Comparison of ENCODE assay signal across 25 cellular contexts in the genomic region with DNA sequence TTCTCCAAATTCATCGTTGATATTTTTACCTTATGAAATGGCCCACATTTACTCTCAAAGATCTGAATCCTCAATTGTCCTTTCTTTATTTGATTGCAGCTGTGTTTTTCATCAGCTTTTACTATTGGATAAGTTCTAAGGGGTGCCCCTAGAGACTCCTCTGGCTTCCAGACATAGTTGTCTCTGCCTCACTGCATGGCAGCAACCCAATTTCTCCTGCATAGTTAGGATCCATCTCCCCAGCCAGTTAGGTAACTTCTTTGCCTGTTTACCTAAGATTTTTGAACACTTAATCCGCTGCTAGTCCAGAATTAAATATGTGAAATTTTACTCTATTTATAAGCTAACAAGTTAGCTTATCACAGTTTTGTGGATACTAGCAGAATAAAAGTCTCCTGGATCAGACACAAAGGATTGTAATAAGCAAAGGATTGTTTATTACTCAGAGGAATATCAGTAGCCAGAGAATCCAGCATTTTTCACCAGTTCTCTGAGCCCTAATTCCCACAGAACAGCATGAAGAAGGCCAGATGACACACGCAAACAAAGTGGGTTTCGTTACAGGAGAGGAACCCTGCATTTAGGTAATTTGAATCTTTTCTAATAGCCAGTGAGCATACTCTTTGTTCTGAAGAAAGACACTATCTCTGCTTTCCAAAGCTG.
A peak's percentile ranks its signal among the peaks of the same experiment; 100 is the strongest.
DNase-seq lines count a peak whose midpoint lies in the region; ATAC-seq, FAIRE-seq and TF ChIP-seq lines count a peak whose summit lies in the region.
"Had no signal": no experiment of that assay in that cellular context is flagged by ENCODE, and none has a peak within 500 bp of the region (broad histone marks: within the 10 kb centered on the region; RNA-seq: fewer than 3 reads in every experiment).

No MANE protein-coding gene starts in this region.

- no peaks in the 10 kb centered on the region for H3K9me3 ChIP-seq in GM23248 (ENCODE audit: low read depth)
- H3K9me3 ChIP-seq in heart right ventricle, result no peaks in the 10 kb centered on the region
- no peaks in the 10 kb centered on the region for H3K9me3 ChIP-seq in T-helper 17 cell (ENCODE audit: control insufficient read depth, low read length, poor library complexity, severe bottlenecking)
- no peaks in the 10 kb centered on the region for H3K9me3 ChIP-seq in small intestine (ENCODE audit: control insufficient read depth, low read depth)
- H3K9me3 ChIP-seq: adrenal gland, colonic mucosa, upper lobe of left lung had no signal

- H3F3A ChIP-seq in GM23248 (ENCODE audit: insufficient read depth), result peaks cover 13% of the 10 kb centered on the region

- H3K27me3 ChIP-seq in GM23248 (replicated peaks; ENCODE audit: insufficient read depth), result no peaks in the 10 kb centered on the region
- H3K27me3 ChIP-seq in heart right ventricle, result no peaks in the 10 kb centered on the region
- no peaks in the 10 kb centered on the region for H3K27me3 ChIP-seq in small intestine (ENCODE audit: control insufficient read depth in 2 of 2, insufficient read depth in 2 of 2, low read length in 2 of 2)
- H3K27me3 ChIP-seq: adrenal gland, colonic mucosa, upper lobe of left lung had no signal

- ATAC-seq in heart right ventricle (peak in 6 of 8 donors; percentile 42 to 77 (median 54)), sciatic nerve (peak; percentile 90), T-helper 17 cell (no peak), HG03432 (IDR thresholded peaks at IDR 0.05; ENCODE audit: unreplicated experiment) (no peak)
- ATAC-seq: activated T-cell treated with anti-CD3 and anti-CD28 coated beads, Interleukin-2, amount 50 U/mL, for 4 hours; HCT116; natural killer cell had no signal

- H3K27ac ChIP-seq in GM23248 (no peak overlapping the region), heart right ventricle (no peak overlapping the region), small intestine (ENCODE audit: low read depth in 1 of 2, low read length in 1 of 2) (no peak overlapping the region)
- H3K27ac ChIP-seq: adrenal gland, C4-2B, colonic mucosa, KMS-11, PC-9, upper lobe of left lung had no signal

- no peak overlapping the region for H3K27ac Mint-ChIP-seq in T-helper 17 cell
- H3K27ac Mint-ChIP-seq: activated CD4-positive, alpha-beta T cell treated with anti-CD3 and anti-CD28 coated beads, Interleukin-2, amount 10 ng/mL, durations not matched to agents 24 days and 14 days; natural killer cell had no signal

- no peak overlapping the region for H3K4me2 ChIP-seq in GM23248 (ENCODE audit: unreplicated experiment)
- H3K4me2 ChIP-seq: KMS-11, PC-9 had no signal

- no peak overlapping the region for H3K9ac ChIP-seq in GM23248
- H3K9ac ChIP-seq: KMS-11 had no signal

- TF ChIP-seq CTCF in cardiac fibroblast (IDR thresholded peaks at IDR 0.05; ENCODE audit: low read depth, low read length), result no peak
- TF ChIP-seq CTCF in heart right ventricle (IDR thresholded peaks at IDR 0.05), result no peak
- TF ChIP-seq CTCF in GM10266 (IDR thresholded peaks at IDR 0.05; ENCODE audit: control insufficient read depth, insufficient read depth, low read depth, missing control alignments), result no peak

- H3K4me1 ChIP-seq in GM23248 (ENCODE audit: insufficient read depth) (peaks cover 24% of the 10 kb centered on the region), heart right ventricle (peaks cover 0 to 9% (median 0%) of the 10 kb centered on the region in 9 donors), small intestine (ENCODE audit: control insufficient read depth in 2 of 2, insufficient read depth in 1 of 2, low read depth in 1 of 2, low read length in 1 of 2) (no peaks in the 10 kb centered on the region)
- H3K4me1 ChIP-seq: adrenal gland, colonic mucosa, upper lobe of left lung had no signal

- in situ Hi-C loops in GM23248 (cut with MboI), result no loop called here

- WGBS in GM23248 (ENCODE audit: low coverage in 1 of 2, low lambda C conversion rate in 2 of 2, missing lambda C conversion rate in 2 of 2), 2 experiments, result 83 to 86% methylated on average over 4 of the region's 4 CpGs
- 63 to 65% methylated on average over 4 of the region's 4 CpGs for WGBS in heart right ventricle, 2 donors
- 76 to 88% (median 80%) methylated on average over 4 of the region's 4 CpGs for WGBS in small intestine, 3 donors

- no peaks in the 10 kb centered on the region for H3K9me2 ChIP-seq in GM23248 (ENCODE audit: insufficient read depth)

- H3K4me3 ChIP-seq in GM23248 (no peak overlapping the region), cardiac fibroblast (replicated peaks in 1 of 2; ENCODE audit: low read depth in 2 of 2, low read length in 2 of 2) (no peak overlapping the region), heart right ventricle (no peak overlapping the region), small intestine (ENCODE audit: low read depth in 1 of 2, low read length in 2 of 2) (no peak overlapping the region)
- H3K4me3 ChIP-seq: adrenal gland, colonic mucosa, PC-9, upper lobe of left lung had no signal

- H3K36me3 ChIP-seq in GM23248 (ENCODE audit: low read depth) (no peaks in the 10 kb centered on the region), heart right ventricle (no peaks in the 10 kb centered on the region), small intestine (ENCODE audit: control insufficient read depth in 2 of 2, insufficient read depth in 2 of 2, low read length in 2 of 2) (no peaks in the 10 kb centered on the region)
- H3K36me3 ChIP-seq: adrenal gland, colonic mucosa, upper lobe of left lung had no signal

- no peaks in the 10 kb centered on the region for H4K20me1 ChIP-seq in GM23248 (ENCODE audit: insufficient read depth)

- intact Hi-C loops in heart right ventricle (cut with DNase I) (no loop called here), sciatic nerve (cut with DNase I) (no loop called here)

- DNase-seq in GM23248 (peak; percentile 63), cardiac fibroblast (ENCODE audit: low read depth in 2 of 2) (peak; percentile 72 to 85), heart right ventricle (no peak), sciatic nerve (ENCODE audit: low spot score) (no peak), T-helper 17 cell (no peak), GM10266 (ENCODE audit: extremely low spot score) (no peak), small intestine (no peak)
- DNase-seq: activated CD4-positive, alpha-beta T cell treated with anti-CD3 and anti-CD28 coated beads, Interleukin-2, amount 10 ng/mL, durations not matched to agents 24 days and 14 days; activated T-cell treated with anti-CD3 and anti-CD28 coated beads, Interleukin-2, amount 50 U/mL, for 4 hours; adrenal gland; colonic mucosa; DND-41; natural killer cell; NCI-H1436; NCI-H524; NK-92 treated with Interleukin-12 subunit alpha and Interleukin-12 subunit beta, amount 100 ng/mL, for 24 hours; PC-9; SHP77; stimulated activated CD4-positive, alpha-beta T cell treated with anti-CD3 and anti-CD28 coated beads, Interleukin-2, amount 100 ng/mL, for 48 hours; upper lobe of left lung had no signal

- no peak for FAIRE-seq in small intestine (lab: Jason Lieb, UNC)
- FAIRE-seq: GM18507 had no signal

- no peak overlapping the region for H2AFZ ChIP-seq in GM23248
- H2AFZ ChIP-seq: PC-9 had no signal

- no peaks in the 10 kb centered on the region for H3K79me2 ChIP-seq in GM23248 (ENCODE audit: insufficient read depth)

- no peaks in the 10 kb centered on the region for H3K36me3 Mint-ChIP-seq in T-helper 17 cell (ENCODE audit: low read depth)
- H3K36me3 Mint-ChIP-seq: natural killer cell had no signal

- no peak overlapping the region for H3K4me3 Mint-ChIP-seq in T-helper 17 cell
- H3K4me3 Mint-ChIP-seq: activated CD4-positive, alpha-beta T cell treated with anti-CD3 and anti-CD28 coated beads, Interleukin-2, amount 10 ng/mL, durations not matched to agents 24 days and 14 days; activated T-cell treated with anti-CD3 and anti-CD28 coated beads, Interleukin-2, amount 50 U/mL, for 4 hours; natural killer cell had no signal

- no peaks in the 10 kb centered on the region for H3K4me1 Mint-ChIP-seq in T-helper 17 cell
- H3K4me1 Mint-ChIP-seq: activated CD4-positive, alpha-beta T cell treated with anti-CD3 and anti-CD28 coated beads, Interleukin-2, amount 10 ng/mL, durations not matched to agents 24 days and 14 days; natural killer cell had no signal

- peaks cover 38% of the 10 kb centered on the region for H3K27me3 Mint-ChIP-seq in T-helper 17 cell

Comparison
In these comparisons a context has a peak if more than half of its experiments do, and no peak if none do; other contexts are left out.
1. DNase-seq: peak in GM23248 (single experiment) and cardiac fibroblast (2 of 2); none in heart right ventricle (0 of 2), sciatic nerve (single experiment), T-helper 17 cell (0 of 3), GM10266 (single experiment) and small intestine (single experiment).
2. ATAC-seq: peak in heart right ventricle (6 of 8) and sciatic nerve (single experiment); none in T-helper 17 cell (single experiment) and HG03432 (single experiment).